18 cellular contexts compared by ENCODE assay signal in the genomic region with DNA sequence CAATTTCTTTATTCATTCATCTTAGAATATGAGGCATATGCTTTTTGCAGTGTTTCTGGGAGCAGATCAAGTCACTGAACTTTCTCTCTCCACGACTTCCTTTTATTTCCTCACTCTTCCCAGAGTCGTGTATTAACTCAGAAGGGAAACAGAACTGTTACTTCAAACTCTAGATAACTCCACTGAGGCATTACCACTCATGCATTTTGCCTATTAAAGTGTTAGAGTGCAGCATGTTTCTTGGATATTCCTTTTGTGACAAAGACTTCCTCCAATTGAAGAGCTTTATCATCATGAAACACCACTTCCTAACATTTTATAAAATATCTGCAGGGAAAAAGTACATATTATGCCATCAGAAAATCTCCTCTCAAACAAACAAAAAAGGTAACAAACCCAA.
A peak's percentile ranks its signal among the peaks of the same experiment; 100 is the strongest.
DNase-seq lines count a peak whose midpoint lies in the region; ATAC-seq, FAIRE-seq and TF ChIP-seq lines count a peak whose summit lies in the region.
"Had no signal": no experiment of that assay in that cellular context is flagged by ENCODE, and none has a peak within 500 bp of the region (broad histone marks: within the 10 kb centered on the region; RNA-seq: fewer than 3 reads in every experiment).

No MANE protein-coding gene starts in this region.

- peaks cover 40% of the 10 kb centered on the region for H3K4me1 ChIP-seq in HUES6 (ENCODE audit: control insufficient read depth, insufficient read depth, low read length)
- peaks cover 2 to 22% (median 13%) of the 10 kb centered on the region in 4 experiments; a peak in 5 of 7 replicates for H3K4me1 ChIP-seq in H1 (replicated peaks in 1 of 4; ENCODE audit: control insufficient read depth in 3 of 4, insufficient read depth in 4 of 4, low read length in 3 of 4)
- no peaks in the 10 kb centered on the region for H3K4me1 ChIP-seq in mesendoderm (ENCODE audit: control insufficient read depth, low read depth, low read length)
- H3K4me1 ChIP-seq in foreskin keratinocyte, result no peaks in the 10 kb centered on the region
- H3K4me1 ChIP-seq: A549 had no signal

- no peaks in the 10 kb centered on the region for H3K27me3 ChIP-seq in HUES6 (ENCODE audit: control insufficient read depth, insufficient read depth, low read length)
- H3K27me3 ChIP-seq in H1 (replicated peaks in 1 of 4; ENCODE audit: control insufficient read depth in 3 of 4, extremely low read depth in 1 of 4, insufficient read depth in 3 of 4, low read length in 3 of 4), result no peaks in the 10 kb centered on the region
- no peaks in the 10 kb centered on the region for H3K27me3 ChIP-seq in mesendoderm (ENCODE audit: insufficient read depth, low read length, poor library complexity)
- no peaks in the 10 kb centered on the region for H3K27me3 ChIP-seq in foreskin keratinocyte
- H3K27me3 ChIP-seq: BE2C had no signal

- H3K4ac ChIP-seq in H1 (replicated peaks; ENCODE audit: insufficient read length, low read depth, low read length) (peak overlapping the region; percentile 40), mesendoderm (ENCODE audit: low read depth, low read length) (no peak overlapping the region)

- peak overlapping the region; percentile 28 for H3K27ac ChIP-seq in HUES6 (ENCODE audit: low read depth, low read length)
- H3K27ac ChIP-seq in H1 (ENCODE audit: low read depth, low read length), result peak overlapping the region; percentile 27; the same call in 1 of the 2 replicates
- no peak overlapping the region for H3K27ac ChIP-seq in mesendoderm (ENCODE audit: low read depth, low read length)
- no peak overlapping the region for H3K27ac ChIP-seq in foreskin keratinocyte
- H3K27ac ChIP-seq: A549, C4-2B had no signal

- WGBS in H1 (ENCODE audit: extremely low coverage in 1 of 2, insufficient coverage in 1 of 2, insufficient read length in 1 of 2, insufficient replicate concordance in 2 of 2, low coverage in 1 of 2, low lambda C conversion rate in 2 of 2, missing lambda C conversion rate in 1 of 2), 2 experiments, result 22% methylated on average over 2 of the region's 2 CpGs; no CpG with 5 or more reads in 1 of the 2 experiments
- WGBS in mesendoderm (ENCODE audit: extremely low coverage, insufficient coverage, low lambda C conversion rate), result no CpG with 5 or more reads among the region's 2 CpGs

- no peak for TF ChIP-seq POLR2A in H1 (IDR thresholded peaks at IDR 0.05; ENCODE audit: control extremely low read depth in 1 of 2, low read depth in 2 of 2, low read length in 2 of 2)

- H3K9me3 ChIP-seq in HUES6 (ENCODE audit: control insufficient read depth, insufficient read depth, low read depth, low read length), result no peaks in the 10 kb centered on the region
- no peaks in the 10 kb centered on the region for H3K9me3 ChIP-seq in H1 (ENCODE audit: insufficient read depth in 2 of 2, low read depth in 1 of 2, low read length in 1 of 2)
- H3K9me3 ChIP-seq: A549, BE2C had no signal

- H4K91ac ChIP-seq in H1 (replicated peaks; ENCODE audit: insufficient read length, low read length), result peak overlapping the region; percentile 54

- H4K20me1 ChIP-seq in H1 (replicated peaks in 1 of 2; ENCODE audit: control insufficient read depth in 1 of 2, insufficient read depth in 2 of 2, low read length in 2 of 2), result no peaks in the 10 kb centered on the region

- H3K56ac ChIP-seq in H1 (replicated peaks; ENCODE audit: insufficient read length, low read depth, low read length) (no peak overlapping the region), mesendoderm (ENCODE audit: low read length) (no peak overlapping the region)

- no peak overlapping the region for H2AFZ ChIP-seq in H1 (ENCODE audit: low read length)

- ATAC-seq in foreskin keratinocyte (no peak), GM19452 (IDR thresholded peaks at IDR 0.05; ENCODE audit: unreplicated experiment) (no peak)
- ATAC-seq: A549 had no signal

- H3K36me3 ChIP-seq in HUES6 (ENCODE audit: control insufficient read depth, insufficient read depth, low read length), result no peaks in the 10 kb centered on the region
- no peaks in the 10 kb centered on the region for H3K36me3 ChIP-seq in H1 (ENCODE audit: control insufficient read depth in 2 of 4, insufficient read depth in 4 of 4, low read length in 3 of 4)
- H3K36me3 ChIP-seq in mesendoderm (ENCODE audit: control insufficient read depth, insufficient read depth, low read length), result no peaks in the 10 kb centered on the region
- H3K36me3 ChIP-seq: BE2C had no signal

- CTCF ChIA-PET in H1 (lab: Charles Lee; ENCODE audit: partially characterized antibody), result interaction anchor here (1.4 kb wide), 1 partner anchor 54 kb away, joined by 5 read pairs; no protein-coding TSS in a partner anchor

- no peak overlapping the region for H2BK15ac ChIP-seq in H1 (ENCODE audit: low read length)
- H2BK15ac ChIP-seq in mesendoderm (replicated peaks; ENCODE audit: low read depth), result no peak overlapping the region

- H3K14ac ChIP-seq in H1 (ENCODE audit: insufficient read length), result no peak overlapping the region

- H3K4me3 ChIP-seq in HUES6 (ENCODE audit: low read depth, low read length) (no peak overlapping the region), H1 (ENCODE audit: extremely low read depth in 1 of 4, insufficient read depth in 2 of 4, low read depth in 3 of 4, low read length in 4 of 4) (peak overlapping the region in 1 of 4 experiments; percentile 29; a peak in 1 of 8 replicates), mesendoderm (ENCODE audit: low read length) (no peak overlapping the region)
- H3K4me3 ChIP-seq: A549 had no signal

- DNase-seq in H1 (ENCODE audit: low read depth in 1 of 2, low spot score in 2 of 2), result no peak
- DNase-seq in mesendoderm, result no peak
- DNase-seq in foreskin keratinocyte, result no peak
- DNase-seq in NCI-H82 treated with DMSO at 0.1 percent for 48 hours (lab: John Stamatoyannopoulos, UW; ENCODE audit: unreplicated experiment), result no peak
- DNase-seq: BE2C; CD4-positive, alpha-beta memory T cell; DMS153; DMS79 treated with DMSO at 0.1 percent for 48 hours; EL; H7; KG1 had no signal

- H4K8ac ChIP-seq in H1 (ENCODE audit: extremely low read depth, insufficient read depth, low read length) (no peak overlapping the region), mesendoderm (ENCODE audit: low read depth, low read length) (no peak overlapping the region)

- H3K18ac ChIP-seq in H1 (ENCODE audit: extremely low read depth, low read length), result no peak overlapping the region; the same call in 1 of the 2 replicates
- H3K18ac ChIP-seq in mesendoderm (ENCODE audit: low read length), result peak overlapping the region; percentile 60

- no peak for TF ChIP-seq CTCF in H1 (IDR thresholded peaks at IDR 0.05; ENCODE audit: control extremely low read depth in 1 of 3, insufficient read depth in 1 of 3, low read depth in 1 of 3, low read length in 3 of 3)
- no peak for TF ChIP-seq CTCF in foreskin keratinocyte (conservative IDR thresholded peaks at IDR 0.05)

- no peak overlapping the region for H3K23ac ChIP-seq in H1 (ENCODE audit: insufficient read length)
- no peak overlapping the region for H3K23ac ChIP-seq in mesendoderm (ENCODE audit: low read length)

- H4K5ac ChIP-seq in H1 (ENCODE audit: insufficient read length, low read depth, low read length) (peak overlapping the region; percentile 88), mesendoderm (ENCODE audit: low read length) (no peak overlapping the region)

- TF ChIP-seq RAD21 in H1 (IDR thresholded peaks at IDR 0.05 in 1 of 2, conservative IDR thresholded peaks at IDR 0.05 in 1 of 2; ENCODE audit: low read depth in 2 of 2, low read length in 2 of 2), result no peak

- peak overlapping the region in 1 of 2 experiments; percentile 26; a peak in 2 of 4 replicates for H3K4me2 ChIP-seq in H1 (ENCODE audit: insufficient read depth in 1 of 2, low read depth in 2 of 2, low read length in 2 of 2)
- no peak overlapping the region for H3K4me2 ChIP-seq in mesendoderm (ENCODE audit: low read length)
- H3K4me2 ChIP-seq: A549 had no signal

- POLR2A ChIA-PET in H1 (lab: Charles Lee; ENCODE audit: partially characterized antibody), result interaction anchor here (1.1 to 2.1 kb wide), 2 partner anchors 9 to 20 kb away, joined by 3 to 4 read pairs; no protein-coding TSS in a partner anchor

- H2AK5ac ChIP-seq in H1 (ENCODE audit: low read depth, low read length), result no peak overlapping the region
- no peak overlapping the region for H2AK5ac ChIP-seq in mesendoderm (ENCODE audit: low read length)

- H3K79me1 ChIP-seq in H1 (ENCODE audit: low read depth, low read length) (no peaks in the 10 kb centered on the region), mesendoderm (ENCODE audit: low read length) (no peaks in the 10 kb centered on the region)

- H2BK20ac ChIP-seq in H1 (ENCODE audit: low read length), result peak overlapping the region; percentile 2; the same call in 1 of the 2 replicates

- no peaks in the 10 kb centered on the region for H3K23me2 ChIP-seq in H1 (ENCODE audit: low read depth, low read length)

- H2BK120ac ChIP-seq in H1 (replicated peaks; ENCODE audit: low read depth, low read length) (peak overlapping the region; percentile 97), mesendoderm (ENCODE audit: low read depth, low read length) (no peak overlapping the region)

- FAIRE-seq in H1 (lab: Jason Lieb, UNC), result no peak
- FAIRE-seq: A549, G401.6, GM12891, HTR-8/SVneo had no signal

- H3K79me2 ChIP-seq in H1 (ENCODE audit: control insufficient read depth in 1 of 2, insufficient read depth in 2 of 2, low read length in 2 of 2), result no peaks in the 10 kb centered on the region
- no peaks in the 10 kb centered on the region for H3K79me2 ChIP-seq in mesendoderm (ENCODE audit: control insufficient read depth, insufficient read depth, low read length)

- no peak for TF ChIP-seq EP300 in H1 (IDR thresholded peaks at IDR 0.05; ENCODE audit: borderline replicate concordance in 1 of 2, low read depth in 2 of 2, low read length in 2 of 2)

- H2BK12ac ChIP-seq in H1 (ENCODE audit: low read depth, low read length), result no peak overlapping the region

- H3K9ac ChIP-seq in HUES6 (ENCODE audit: low read length), result no peak overlapping the region
- no peak overlapping the region for H3K9ac ChIP-seq in H1 (replicated peaks in 1 of 4; ENCODE audit: extremely low read depth in 1 of 4, low read depth in 3 of 4, low read length in 3 of 4)
- no peak overlapping the region for H3K9ac ChIP-seq in mesendoderm (ENCODE audit: low read length)

- H2BK5ac ChIP-seq in H1 (ENCODE audit: low read depth, low read length) (peak overlapping the region; percentile 89; the same call in 1 of the 2 replicates), mesendoderm (ENCODE audit: low read length) (no peak overlapping the region)

TF ChIP-seq in H1, 55 proteins besides CTCF, POLR2A, EP300 and RAD21:
- TF ChIP-seq SRF (IDR thresholded peaks at IDR 0.05; ENCODE audit: low read depth, low read length), result no peak
- no peak for TF ChIP-seq KDM4A (IDR thresholded peaks at IDR 0.05; ENCODE audit: low read depth, low read length, severe bottlenecking)

Comparison
In these comparisons a context has a peak if more than half of its experiments do, and no peak if none do; other contexts are left out.
1. H3K27ac ChIP-seq: peak in HUES6 (single experiment) and H1 (single experiment); none in mesendoderm (single experiment) and foreskin keratinocyte (single experiment).